Comparison of ENCODE assay signal across 35 cellular contexts in genomic region chr1:223422911-223423310, GRCh38. TPM values are rescaled to one million over a fixed set of nuclear protein-coding genes. Genes with fewer than 3 reads are reported as not detected.
"Had no signal": no experiment of that assay in that cellular context is flagged by ENCODE, and none has a peak within 500 bp of the region (broad histone marks: within the 10 kb centered on the region; RNA-seq: fewer than 3 reads in every experiment).

No MANE protein-coding gene starts in this region.

- ATAC-seq: activated CD4-positive, alpha-beta T cell treated with anti-CD3 and anti-CD28 coated beads for 36 hours; activated CD8-positive, alpha-beta memory T cell treated with anti-CD3 and anti-CD28 coated beads, Interleukin-2, amount 10 ng/mL, durations not matched to agents 7 days and 5 days; activated CD8-positive, alpha-beta T cell treated with anti-CD3 and anti-CD28 coated beads, Interleukin-2, amount 10 ng/mL, durations not matched to agents 7 days and 5 days; activated naive CD8-positive, alpha-beta T cell treated with anti-CD3 and anti-CD28 coated beads, Interleukin-2, amount 50 U/mL, for 24 hours; body of pancreas; effector memory CD8-positive, alpha-beta T cell; foreskin keratinocyte had no signal

- H3K9me3 Mint-ChIP-seq: activated CD4-positive, alpha-beta memory T cell treated with anti-CD3 and anti-CD28 coated beads for 36 hours; activated CD4-positive, alpha-beta T cell treated with anti-CD3 and anti-CD28 coated beads, Interleukin-2, amount 10 ng/mL, durations not matched to agents 24 days and 14 days; activated naive CD4-positive, alpha-beta T cell treated with anti-CD3 and anti-CD28 coated beads for 36 hours; activated naive CD4-positive, alpha-beta T cell treated with anti-CD3 and anti-CD28 coated beads, Interleukin-2, amount 50 U/mL, for 24 hours; activated naive CD8-positive, alpha-beta T cell treated with anti-CD3 and anti-CD28 coated beads for 36 hours; activated naive CD8-positive, alpha-beta T cell treated with anti-CD3 and anti-CD28 coated beads, Interleukin-2, amount 50 U/mL, for 24 hours; activated T-helper 1 cell treated with anti-CD3 and anti-CD28 coated beads, Interleukin-12 subunit alpha, Interleukin-12 subunit beta, Interleukin-2, Interleukin-4 antibody, amounts not matched to agents 30 ng/mL and 10 ng/mL and 1 ng/mL, durations not matched to agents 14 hours and 24 hours and 36 hours; activated T-helper 2 cell treated with anti-CD3 and anti-CD28 coated beads, Interferon-gamma antibody, Interleukin-2, Interleukin-4, amounts not matched to agents 10 μg/mL and 5 μg/mL and 100 μg/mL, durations not matched to agents 14 hours and 24 hours and 36 hours; effector memory CD8-positive, alpha-beta T cell had no signal

- H3K27me3 ChIP-seq: adrenal gland, body of pancreas, esophagus muscularis mucosa, foreskin keratinocyte, gastrocnemius medialis had no signal

- H3K9me3 ChIP-seq: adrenal gland, body of pancreas, gastrocnemius medialis had no signal

- H3K27ac Mint-ChIP-seq: activated CD4-positive, alpha-beta memory T cell treated with anti-CD3 and anti-CD28 coated beads for 36 hours; activated CD4-positive, alpha-beta T cell treated with anti-CD3 and anti-CD28 coated beads for 36 hours; activated CD4-positive, alpha-beta T cell treated with anti-CD3 and anti-CD28 coated beads, Interleukin-2, amount 10 ng/mL, durations not matched to agents 24 days and 14 days; activated CD8-positive, alpha-beta memory T cell treated with anti-CD3 and anti-CD28 coated beads, Interleukin-2, amount 10 ng/mL, durations not matched to agents 7 days and 5 days; activated CD8-positive, alpha-beta T cell treated with anti-CD3 and anti-CD28 coated beads, Interleukin-2, amount 10 ng/mL, durations not matched to agents 7 days and 5 days; activated naive CD4-positive, alpha-beta T cell treated with anti-CD3 and anti-CD28 coated beads for 36 hours; activated naive CD4-positive, alpha-beta T cell treated with anti-CD3 and anti-CD28 coated beads, Interleukin-2, amount 50 U/mL, for 24 hours; activated naive CD8-positive, alpha-beta T cell treated with anti-CD3 and anti-CD28 coated beads for 36 hours; activated naive CD8-positive, alpha-beta T cell treated with anti-CD3 and anti-CD28 coated beads, Interleukin-2, amount 50 U/mL, for 24 hours; activated T-helper 1 cell treated with anti-CD3 and anti-CD28 coated beads, Interleukin-12 subunit alpha, Interleukin-12 subunit beta, Interleukin-2, Interleukin-4 antibody, amounts not matched to agents 30 ng/mL and 10 ng/mL and 1 ng/mL, durations not matched to agents 14 hours and 24 hours and 36 hours; activated T-helper 2 cell treated with anti-CD3 and anti-CD28 coated beads, Interferon-gamma antibody, Interleukin-2, Interleukin-4, amounts not matched to agents 10 μg/mL and 5 μg/mL and 100 μg/mL, durations not matched to agents 14 hours and 24 hours and 36 hours; effector memory CD8-positive, alpha-beta T cell had no signal

- DNase-seq: activated CD4-positive, alpha-beta memory T cell treated with anti-CD3 and anti-CD28 coated beads for 36 hours; activated CD4-positive, alpha-beta T cell treated with anti-CD3 and anti-CD28 coated beads for 36 hours; activated CD4-positive, alpha-beta T cell treated with anti-CD3 and anti-CD28 coated beads, Interleukin-2, amount 10 ng/mL, durations not matched to agents 24 days and 14 days; activated CD4-positive, CD25-positive, alpha-beta regulatory T cell; activated CD4-positive, CD25-positive, alpha-beta regulatory T cell treated with anti-CD3 and anti-CD28 coated beads, Interleukin-2, amount 50 U/mL, for 72 hours; activated CD8-positive, alpha-beta memory T cell treated with anti-CD3 and anti-CD28 coated beads, Interleukin-2, amount 10 ng/mL, durations not matched to agents 7 days and 5 days; activated CD8-positive, alpha-beta memory T cell treated with anti-CD3 and anti-CD28 coated beads, Interleukin-2, amount 50 U/mL, for 4 hours; activated CD8-positive, alpha-beta T cell treated with anti-CD3 and anti-CD28 coated beads, Interleukin-2, amount 10 ng/mL, durations not matched to agents 7 days and 5 days; activated effector memory CD4-positive, alpha-beta T cell treated with anti-CD3 and anti-CD28 coated beads, Interleukin-2, amount 50 U/mL, for 16 hours; activated naive CD4-positive, alpha-beta T cell treated with anti-CD3 and anti-CD28 coated beads for 36 hours; activated naive CD8-positive, alpha-beta T cell treated with anti-CD3 and anti-CD28 coated beads for 36 hours; activated naive CD8-positive, alpha-beta T cell treated with anti-CD3 and anti-CD28 coated beads, Interleukin-2, amount 50 U/mL, for 24 hours; activated T-cell treated with anti-CD3 and anti-CD28 coated beads, Interleukin-2, amount 50 U/mL, for 1 hour; activated T-cell treated with anti-CD3 and anti-CD28 coated beads, Interleukin-2, amount 50 U/mL, for 48 hours; adrenal gland; amygdala; aorta; body of pancreas; caudate nucleus; cortex of kidney; dermis blood vessel endothelial cell; effector CD4-positive, alpha-beta T cell; effector memory CD8-positive, alpha-beta T cell; erythroblast; foreskin keratinocyte; gastrocnemius medialis; glutamatergic neuron; T-helper 2 cell had no signal

- H3K4me1 Mint-ChIP-seq: activated CD4-positive, alpha-beta T cell treated with anti-CD3 and anti-CD28 coated beads, Interleukin-2, amount 10 ng/mL, durations not matched to agents 24 days and 14 days; activated CD8-positive, alpha-beta memory T cell treated with anti-CD3 and anti-CD28 coated beads, Interleukin-2, amount 10 ng/mL, durations not matched to agents 7 days and 5 days; activated naive CD8-positive, alpha-beta T cell treated with anti-CD3 and anti-CD28 coated beads for 36 hours had no signal

- H3K4me3 Mint-ChIP-seq: activated CD4-positive, alpha-beta memory T cell treated with anti-CD3 and anti-CD28 coated beads for 36 hours; activated CD4-positive, alpha-beta T cell treated with anti-CD3 and anti-CD28 coated beads for 36 hours; activated CD4-positive, alpha-beta T cell treated with anti-CD3 and anti-CD28 coated beads, Interleukin-2, amount 10 ng/mL, durations not matched to agents 24 days and 14 days; activated CD8-positive, alpha-beta memory T cell treated with anti-CD3 and anti-CD28 coated beads, Interleukin-2, amount 10 ng/mL, durations not matched to agents 7 days and 5 days; activated CD8-positive, alpha-beta T cell treated with anti-CD3 and anti-CD28 coated beads, Interleukin-2, amount 10 ng/mL, durations not matched to agents 7 days and 5 days; activated naive CD4-positive, alpha-beta T cell treated with anti-CD3 and anti-CD28 coated beads for 36 hours; activated naive CD4-positive, alpha-beta T cell treated with anti-CD3 and anti-CD28 coated beads, Interleukin-2, amount 50 U/mL, for 24 hours; activated naive CD8-positive, alpha-beta T cell treated with anti-CD3 and anti-CD28 coated beads for 36 hours; activated naive CD8-positive, alpha-beta T cell treated with anti-CD3 and anti-CD28 coated beads, Interleukin-2, amount 50 U/mL, for 24 hours; activated T-helper 1 cell treated with anti-CD3 and anti-CD28 coated beads, Interleukin-12 subunit alpha, Interleukin-12 subunit beta, Interleukin-2, Interleukin-4 antibody, amounts not matched to agents 30 ng/mL and 10 ng/mL and 1 ng/mL, durations not matched to agents 14 hours and 24 hours and 36 hours; effector memory CD8-positive, alpha-beta T cell had no signal

- H3K36me3 Mint-ChIP-seq: activated CD4-positive, alpha-beta memory T cell treated with anti-CD3 and anti-CD28 coated beads for 36 hours; activated CD8-positive, alpha-beta memory T cell treated with anti-CD3 and anti-CD28 coated beads, Interleukin-2, amount 10 ng/mL, durations not matched to agents 7 days and 5 days; activated naive CD4-positive, alpha-beta T cell treated with anti-CD3 and anti-CD28 coated beads, Interleukin-2, amount 50 U/mL, for 24 hours; activated naive CD8-positive, alpha-beta T cell treated with anti-CD3 and anti-CD28 coated beads for 36 hours had no signal

- H3K4me3 ChIP-seq: adrenal gland, body of pancreas, esophagus muscularis mucosa, gastrocnemius medialis had no signal

- H3K27ac ChIP-seq: adrenal gland, body of pancreas, esophagus muscularis mucosa, foreskin keratinocyte, gastrocnemius medialis had no signal

- H3K27me3 Mint-ChIP-seq: activated CD4-positive, alpha-beta memory T cell treated with anti-CD3 and anti-CD28 coated beads for 36 hours; activated CD4-positive, alpha-beta T cell treated with anti-CD3 and anti-CD28 coated beads for 36 hours; activated naive CD4-positive, alpha-beta T cell treated with anti-CD3 and anti-CD28 coated beads, Interleukin-2, amount 50 U/mL, for 24 hours; activated naive CD8-positive, alpha-beta T cell treated with anti-CD3 and anti-CD28 coated beads for 36 hours had no signal

- H3K4me1 ChIP-seq: adrenal gland, gastrocnemius medialis had no signal

- H3K36me3 ChIP-seq: adrenal gland, esophagus muscularis mucosa, gastrocnemius medialis had no signal

RNA-seq across cellular contexts. Expression of gene CCDC185, which starts 29.7 kb away (rescaled TPM):
- total RNA-seq: activated CD4-positive, alpha-beta memory T cell treated with anti-CD3 and anti-CD28 coated beads for 36 hours; activated CD4-positive, alpha-beta T cell treated with anti-CD3 and anti-CD28 coated beads for 36 hours; activated CD4-positive, alpha-beta T cell treated with anti-CD3 and anti-CD28 coated beads, Interleukin-2, amount 10 ng/mL, durations not matched to agents 24 days and 14 days; activated CD8-positive, alpha-beta memory T cell treated with anti-CD3 and anti-CD28 coated beads for 36 hours; activated CD8-positive, alpha-beta memory T cell treated with anti-CD3 and anti-CD28 coated beads, Interleukin-2, amount 10 ng/mL, durations not matched to agents 7 days and 5 days; activated CD8-positive, alpha-beta T cell treated with anti-CD3 and anti-CD28 coated beads, Interleukin-2, amount 10 ng/mL, durations not matched to agents 7 days and 5 days; activated naive CD4-positive, alpha-beta T cell treated with anti-CD3 and anti-CD28 coated beads for 36 hours; activated naive CD8-positive, alpha-beta T cell treated with anti-CD3 and anti-CD28 coated beads for 36 hours; activated T-helper 1 cell treated with anti-CD3 and anti-CD28 coated beads, Interleukin-12 subunit alpha, Interleukin-12 subunit beta, Interleukin-2, Interleukin-4 antibody, amounts not matched to agents 30 ng/mL and 10 ng/mL and 1 ng/mL, durations not matched to agents 14 hours and 24 hours and 36 hours; activated T-helper 2 cell treated with anti-CD3 and anti-CD28 coated beads, Interferon-gamma antibody, Interleukin-2, Interleukin-4, amounts not matched to agents 10 μg/mL and 5 μg/mL and 100 μg/mL, durations not matched to agents 14 hours and 24 hours and 36 hours; adrenal gland; aorta; body of pancreas; chondrocyte; esophagus muscularis mucosa; foreskin keratinocyte; gastrocnemius medialis; T-helper 1 cell treated with Interleukin-12 subunit alpha and Interleukin-12 subunit beta and Interleukin-4 antibody, amounts not matched to agents 30 ng/mL and 1 ng/mL, for 36 hours had no signal

RNA-seq across cellular contexts. Expression of gene SUSD4, which starts 58.9 kb away (rescaled TPM):
- total RNA-seq: activated CD4-positive, alpha-beta T cell treated with anti-CD3 and anti-CD28 coated beads, Interleukin-2, amount 10 ng/mL, durations not matched to agents 24 days and 14 days; activated CD8-positive, alpha-beta memory T cell treated with anti-CD3 and anti-CD28 coated beads for 36 hours; activated T-helper 1 cell treated with anti-CD3 and anti-CD28 coated beads, Interleukin-12 subunit alpha, Interleukin-12 subunit beta, Interleukin-2, Interleukin-4 antibody, amounts not matched to agents 30 ng/mL and 10 ng/mL and 1 ng/mL, durations not matched to agents 14 hours and 24 hours and 36 hours had no signal
